In genomic region chr1:153668672-153669071, GRCh38 we compare ENCODE assay signal across 8 cellular contexts. TPM values are rescaled to one million over a fixed set of nuclear protein-coding genes. Genes with fewer than 3 reads are reported as not detected.
DNase-seq lines count a peak whose midpoint lies in the region; ATAC-seq and TF ChIP-seq lines count a peak whose summit lies in the region.
"Not testable (repeated sequence)": the region's sequence is repeated elsewhere in the genome, so short reads cannot be mapped to it uniquely, and the experiment has no call there.

No MANE protein-coding gene starts in this region.

- peak overlapping the region in 8 of 10 experiments; percentile 82 to 98 (median 92); a peak in 15 of 20 replicates for H3K4me3 ChIP-seq in BLaER1 treated with 17β-estradiol and CSF1 and Interleukin-3, amounts not matched to agents 10 nM and 100 nM
- not testable (repeated sequence) for H3K4me3 ChIP-seq in HCT116 (replicated peaks in 1 of 2; ENCODE audit: low read depth in 1 of 2, low read length in 2 of 2)
- H3K4me3 ChIP-seq in OCI-LY7 (ENCODE audit: low read depth, low read length, poor library complexity, severe bottlenecking), result peak overlapping the region; percentile 97
- peak overlapping the region; percentile 82 for H3K4me3 ChIP-seq in neural progenitor cell

- TF ChIP-seq CTCF in HCT116 (IDR thresholded peaks at IDR 0.05 in 2 of 3, conservative IDR thresholded peaks at IDR 0.05 in 1 of 3; ENCODE audit: borderline replicate concordance in 1 of 3, insufficient read depth in 1 of 3, low read depth in 2 of 3, low read length in 2 of 3); OCI-LY7 (conservative IDR thresholded peaks at IDR 0.05; ENCODE audit: low read length); brain (conservative IDR thresholded peaks at IDR 0.05); neural progenitor cell (IDR thresholded peaks at IDR 0.05): not testable (repeated sequence)

- H3K79me2 ChIP-seq in HCT116 (ENCODE audit: insufficient read depth, low read length) (peaks cover 67% of the 10 kb centered on the region), OCI-LY7 (ENCODE audit: insufficient read depth, low read depth, low read length) (peaks cover 42% of the 10 kb centered on the region), neural progenitor cell (ENCODE audit: low read depth) (peaks cover 46% of the 10 kb centered on the region)

- peaks cover 58% of the 10 kb centered on the region for H3K36me3 Mint-ChIP-seq in activated CD8-positive, alpha-beta memory T cell treated with anti-CD3 and anti-CD28 coated beads, Interleukin-2, amount 10 ng/mL, durations not matched to agents 7 days and 5 days
- not testable (repeated sequence) for H3K36me3 Mint-ChIP-seq in brain; stimulated activated naive CD8-positive, alpha-beta T cell treated with anti-CD3 and anti-CD28 coated beads, Interleukin-15, Interleukin-2, amounts not matched to agents 100 ng/mL and 50 ng/mL, for 24 hours (ENCODE audit: low read depth)
- peaks cover 37% of the 10 kb centered on the region for H3K36me3 Mint-ChIP-seq in neural progenitor cell

- not testable (repeated sequence) for H2AFZ ChIP-seq in HCT116 (ENCODE audit: low read depth, low read length, poor library complexity, severe bottlenecking); OCI-LY7 (ENCODE audit: low read length); neural progenitor cell (replicated peaks)

- ATAC-seq in HCT116; activated CD8-positive, alpha-beta memory T cell treated with anti-CD3 and anti-CD28 coated beads, Interleukin-2, amount 10 ng/mL, durations not matched to agents 7 days and 5 days; Right ventricle myocardium superior (ENCODE audit: poor library complexity): not testable (repeated sequence)

- H3K4me1 Mint-ChIP-seq in activated CD8-positive, alpha-beta memory T cell treated with anti-CD3 and anti-CD28 coated beads, Interleukin-2, amount 10 ng/mL, durations not matched to agents 7 days and 5 days, result peaks cover 34% of the 10 kb centered on the region
- not testable (repeated sequence) for H3K4me1 Mint-ChIP-seq in brain
- H3K4me1 Mint-ChIP-seq in neural progenitor cell, result peaks cover 19% of the 10 kb centered on the region
- H3K4me1 Mint-ChIP-seq in stimulated activated naive CD8-positive, alpha-beta T cell treated with anti-CD3 and anti-CD28 coated beads, Interleukin-15, Interleukin-2, amounts not matched to agents 100 ng/mL and 50 ng/mL, for 24 hours (ENCODE audit: low read depth), result peaks cover 37% of the 10 kb centered on the region

- not testable (repeated sequence) for H3K9me3 Mint-ChIP-seq in activated CD8-positive, alpha-beta memory T cell treated with anti-CD3 and anti-CD28 coated beads, Interleukin-2, amount 10 ng/mL, durations not matched to agents 7 days and 5 days (ENCODE audit: low read depth); brain; neural progenitor cell; stimulated activated naive CD8-positive, alpha-beta T cell treated with anti-CD3 and anti-CD28 coated beads, Interleukin-15, Interleukin-2, amounts not matched to agents 100 ng/mL and 50 ng/mL, for 24 hours

- peaks cover 18 to 50% (median 27%) of the 10 kb centered on the region in 10 experiments for H3K4me1 ChIP-seq in BLaER1 treated with 17β-estradiol and CSF1 and Interleukin-3, amounts not matched to agents 10 nM and 100 nM
- peaks cover 10 to 24% of the 10 kb centered on the region in 2 experiments for H3K4me1 ChIP-seq in HCT116 (ENCODE audit: control insufficient read depth in 1 of 2, insufficient read depth in 2 of 2, low read length in 2 of 2)
- H3K4me1 ChIP-seq in OCI-LY7 (ENCODE audit: insufficient read depth, low read length, poor library complexity, severe bottlenecking), result peaks cover 28% of the 10 kb centered on the region
- peaks cover 11% of the 10 kb centered on the region for H3K4me1 ChIP-seq in neural progenitor cell

- not testable (repeated sequence) for BruUV-seq in HCT116 (replicated peaks; lab: Mats Ljungman, UMichigan); OCI-LY7 (replicated peaks; lab: Mats Ljungman, UMichigan)

- peak overlapping the region; percentile 90 to 100 (median 94) for H3K4me2 ChIP-seq in BLaER1 treated with 17β-estradiol and CSF1 and Interleukin-3, amounts not matched to agents 10 nM and 100 nM
- H3K4me2 ChIP-seq in HCT116 (ENCODE audit: low read length) (peak overlapping the region; percentile 91; the same call in 1 of the 2 replicates), OCI-LY7 (ENCODE audit: low read length) (peak overlapping the region; percentile 77)
- H3K4me2 ChIP-seq in neural progenitor cell, result not testable (repeated sequence)

- RAD21 ChIA-PET in HCT116 (lab: Charles Lee; ENCODE audit: low non-redundant PET in 1 of 2, low total read pairs in 2 of 2, uncharacterized antibody in 2 of 2, unreplicated experiment in 2 of 2), result not testable (repeated sequence)

- H3K27ac Mint-ChIP-seq in activated CD8-positive, alpha-beta memory T cell treated with anti-CD3 and anti-CD28 coated beads, Interleukin-2, amount 10 ng/mL, durations not matched to agents 7 days and 5 days, result peak overlapping the region; percentile 7
- H3K27ac Mint-ChIP-seq in brain, result peak overlapping the region in 1 of 5 experiments; percentile 78
- H3K27ac Mint-ChIP-seq in neural progenitor cell, result not testable (repeated sequence)
- H3K27ac Mint-ChIP-seq in stimulated activated naive CD8-positive, alpha-beta T cell treated with anti-CD3 and anti-CD28 coated beads, Interleukin-15, Interleukin-2, amounts not matched to agents 100 ng/mL and 50 ng/mL, for 24 hours, result peak overlapping the region; percentile 82

- H3K27ac ChIP-seq in BLaER1 treated with 17β-estradiol and CSF1 and Interleukin-3, amounts not matched to agents 10 nM and 100 nM; HCT116 (ENCODE audit: low read depth, low read length); OCI-LY7 (ENCODE audit: low read depth, low read length, poor library complexity, severe bottlenecking); neural progenitor cell: not testable (repeated sequence)

- not testable (repeated sequence) for H3K9me2 ChIP-seq in HCT116 (ENCODE audit: insufficient read depth); OCI-LY7 (ENCODE audit: insufficient read depth, low read length)

- POLR2A ChIA-PET in HCT116 (lab: Charles Lee) (interaction anchor here (0.7 to 1.6 kb wide), 2 partner anchors 10 to 34 kb away, joined by 3 read pairs; no protein-coding TSS in a partner anchor), OCI-LY7 (lab: Charles Lee) (interaction anchor here (0.7 to 1.0 kb wide), 2 partner anchors 9 to 44 kb away, joined by 3 to 4 read pairs; no protein-coding TSS in a partner anchor)

- H3K9ac ChIP-seq in BLaER1 treated with 17β-estradiol and CSF1 and Interleukin-3, amounts not matched to agents 10 nM and 100 nM, result peak overlapping the region in 10 of 11 experiments; percentile 38 to 98 (median 94); a peak in 14 of 22 replicates
- H3K9ac ChIP-seq in HCT116 (ENCODE audit: low read length); neural progenitor cell: not testable (repeated sequence)

- CTCF ChIA-PET in HCT116 (lab: Charles Lee); OCI-LY7 (lab: Charles Lee; ENCODE audit: unreplicated experiment): not testable (repeated sequence)
- CTCF ChIA-PET in activated CD8-positive, alpha-beta memory T cell treated with anti-CD3 and anti-CD28 coated beads, Interleukin-2, amount 10 ng/mL, durations not matched to agents 7 days and 5 days (lab: Charles Lee), result interaction anchor here (3.5 kb wide), 1 partner anchor 10 kb away, joined by 13 read pairs; the partner anchor contains the start of gene SNAPIN

- not testable (repeated sequence) for H3K27me3 Mint-ChIP-seq in activated CD8-positive, alpha-beta memory T cell treated with anti-CD3 and anti-CD28 coated beads, Interleukin-2, amount 10 ng/mL, durations not matched to agents 7 days and 5 days; brain; neural progenitor cell (ENCODE audit: insufficient read depth, low read depth); stimulated activated naive CD8-positive, alpha-beta T cell treated with anti-CD3 and anti-CD28 coated beads, Interleukin-15, Interleukin-2, amounts not matched to agents 100 ng/mL and 50 ng/mL, for 24 hours

- peaks cover 64% of the 10 kb centered on the region for H3F3A ChIP-seq in neural progenitor cell (ENCODE audit: low read depth)

- DNase-seq in HCT116 (ENCODE audit: low read depth, low spot score); OCI-LY7 (ENCODE audit: low spot score); activated CD8-positive, alpha-beta memory T cell treated with anti-CD3 and anti-CD28 coated beads, Interleukin-2, amount 10 ng/mL, durations not matched to agents 7 days and 5 days; neural progenitor cell (ENCODE audit: low spot score): not testable (repeated sequence)
- peak; percentile 26 for DNase-seq in Right ventricle myocardium superior

- TF ChIP-seq POLR2A in HCT116 (IDR thresholded peaks at IDR 0.05; ENCODE audit: borderline replicate concordance, extremely low read depth, insufficient read depth, insufficient read length), result not testable (repeated sequence)

- TF ChIP-seq RAD21 in HCT116 (IDR thresholded peaks at IDR 0.05; ENCODE audit: low read depth), result not testable (repeated sequence)

- not testable (repeated sequence) for H3K27me3 ChIP-seq in BLaER1 treated with 17β-estradiol and CSF1 and Interleukin-3, amounts not matched to agents 10 nM and 100 nM; HCT116 (ENCODE audit: insufficient read depth, low read length); neural progenitor cell

- H3K36me3 ChIP-seq in BLaER1 treated with 17β-estradiol and CSF1 and Interleukin-3, amounts not matched to agents 10 nM and 100 nM, result peaks cover 60 to 66% (median 65%) of the 10 kb centered on the region in 11 experiments
- H3K36me3 ChIP-seq in HCT116 (ENCODE audit: control insufficient read depth in 1 of 2, insufficient read depth in 2 of 2, low read length in 2 of 2), result peaks cover 51 to 63% of the 10 kb centered on the region in 2 experiments
- H3K36me3 ChIP-seq in OCI-LY7 (ENCODE audit: insufficient read depth, low read length), result peaks cover 70% of the 10 kb centered on the region
- peaks cover 39% of the 10 kb centered on the region for H3K36me3 ChIP-seq in neural progenitor cell

- peak overlapping the region; percentile 31 for H3K4me3 Mint-ChIP-seq in activated CD8-positive, alpha-beta memory T cell treated with anti-CD3 and anti-CD28 coated beads, Interleukin-2, amount 10 ng/mL, durations not matched to agents 7 days and 5 days
- H3K4me3 Mint-ChIP-seq in brain (peak overlapping the region in 4 of 5 experiments; percentile 76 to 90 (median 78)), neural progenitor cell (peak overlapping the region; percentile 79)
- H3K4me3 Mint-ChIP-seq in stimulated activated naive CD8-positive, alpha-beta T cell treated with anti-CD3 and anti-CD28 coated beads, Interleukin-15, Interleukin-2, amounts not matched to agents 100 ng/mL and 50 ng/mL, for 24 hours, result not testable (repeated sequence)

- intact Hi-C loops in HCT116 (cut with micrococcal nuclease); OCI-LY7 (cut with micrococcal nuclease; ENCODE audit: unreplicated experiment): not testable (repeated sequence)
- intact Hi-C loops in Right ventricle myocardium superior (cut with DNase I), result loop anchor here (10.0 kb wide), 1 partner anchor 94 kb away; no protein-coding TSS in a partner anchor

- H4K20me1 ChIP-seq in BLaER1 treated with 17β-estradiol and CSF1 and Interleukin-3, amounts not matched to agents 10 nM and 100 nM, result peaks cover 0 to 67% (median 57%) of the 10 kb centered on the region in 11 experiments; a peak in 17 of 22 replicates
- not testable (repeated sequence) for H4K20me1 ChIP-seq in HCT116 (ENCODE audit: insufficient read depth); OCI-LY7 (ENCODE audit: insufficient read depth, low read length)
- peaks cover 19% of the 10 kb centered on the region for H4K20me1 ChIP-seq in neural progenitor cell (ENCODE audit: low read depth)

- H3K9me3 ChIP-seq in BLaER1 treated with 17β-estradiol and CSF1 and Interleukin-3, amounts not matched to agents 10 nM and 100 nM (replicated peaks in 1 of 11); HCT116 (ENCODE audit: control insufficient read depth in 1 of 2, insufficient read depth in 1 of 2, low read depth in 1 of 2, low read length in 2 of 2); OCI-LY7 (ENCODE audit: low read length); neural progenitor cell (ENCODE audit: low read depth): not testable (repeated sequence)

RNA-seq across cellular contexts. Expression of gene ILF2, which starts 2.1 kb away (rescaled TPM):
- 335 TPM for total RNA-seq in HCT116 (2021; ENCODE audit: unreplicated experiment)
- polyA plus RNA-seq in HCT116 (2012), result 267 and 324 TPM in 2 replicates
- total RNA-seq in OCI-LY7 (2014; rRNA removed; shearing (Covaris generic)), result 287 and 300 TPM in 2 replicates
- total RNA-seq in OCI-LY7 (2022), result 319 and 334 TPM in 2 replicates
- total RNA-seq in activated CD8-positive, alpha-beta memory T cell treated with anti-CD3 and anti-CD28 coated beads, Interleukin-2, amount 10 ng/mL, durations not matched to agents 7 days and 5 days, result 100 to 1,000 TPM; 193 to 260 TPM
- polyA plus RNA-seq in brain (ENCODE audit: insufficient read depth, low read depth, low replicate concordance), result 373 TPM
- 55.3 TPM for total RNA-seq in Right ventricle myocardium superior
- total RNA-seq in neural progenitor cell (ENCODE audit: low replicate concordance), result 474 and 475 TPM in 2 replicates

RNA-seq across cellular contexts. Expression of gene NPR1, which starts 9.8 kb away (rescaled TPM):
- 0.07 TPM for total RNA-seq in HCT116 (2021; ENCODE audit: unreplicated experiment)
- 0.01 TPM in 1 of 2 replicates, not detected in the other for polyA plus RNA-seq in HCT116 (2012)
- total RNA-seq in OCI-LY7 (2014; rRNA removed; shearing (Covaris generic)), result 0.03 TPM in 1 of 2 replicates, not detected in the other
- total RNA-seq in OCI-LY7 (2022), result not detected in 2 replicates
- under 1 TPM in 1 of 2 experiments, not detected in 1; 0.05 TPM for total RNA-seq in activated CD8-positive, alpha-beta memory T cell treated with anti-CD3 and anti-CD28 coated beads, Interleukin-2, amount 10 ng/mL, durations not matched to agents 7 days and 5 days
- polyA plus RNA-seq in brain (ENCODE audit: insufficient read depth, low read depth, low replicate concordance), result 1.8 TPM
- 10.0 TPM for total RNA-seq in Right ventricle myocardium superior
- total RNA-seq in neural progenitor cell (ENCODE audit: low replicate concordance), result 0.19 and 0.84 TPM in 2 replicates

RNA-seq across cellular contexts. Expression of gene SNAPIN, which starts 10.2 kb away (rescaled TPM):
- total RNA-seq in HCT116 (2021; ENCODE audit: unreplicated experiment) (39.1 TPM), OCI-LY7 (2022) (31.1 and 33.7 TPM in 2 replicates), Right ventricle myocardium superior (57.2 TPM), neural progenitor cell (ENCODE audit: low replicate concordance) (50.1 and 52.4 TPM in 2 replicates)
- polyA plus RNA-seq in HCT116 (2012), result 25.9 and 36.2 TPM in 2 replicates
- 33.2 and 44.5 TPM in 2 replicates for total RNA-seq in OCI-LY7 (2014; rRNA removed; shearing (Covaris generic))
- 10 to 100 TPM; 30.7 to 34.2 TPM for total RNA-seq in activated CD8-positive, alpha-beta memory T cell treated with anti-CD3 and anti-CD28 coated beads, Interleukin-2, amount 10 ng/mL, durations not matched to agents 7 days and 5 days
- polyA plus RNA-seq in brain (ENCODE audit: insufficient read depth, low read depth, low replicate concordance), result 72.3 TPM

RNA-seq across cellular contexts. Expression of gene CHTOP, which starts 34.8 kb away (rescaled TPM):
- total RNA-seq in HCT116 (2021; ENCODE audit: unreplicated experiment) (110 TPM), OCI-LY7 (2022) (106 and 107 TPM in 2 replicates), Right ventricle myocardium superior (68.1 TPM), neural progenitor cell (ENCODE audit: low replicate concordance) (96.1 and 104 TPM in 2 replicates)
- 86.3 and 88.6 TPM in 2 replicates for polyA plus RNA-seq in HCT116 (2012)
- total RNA-seq in OCI-LY7 (2014; rRNA removed; shearing (Covaris generic)), result 70.9 and 85.3 TPM in 2 replicates
- 10 to 100 TPM; 83.8 to 89.1 TPM for total RNA-seq in activated CD8-positive, alpha-beta memory T cell treated with anti-CD3 and anti-CD28 coated beads, Interleukin-2, amount 10 ng/mL, durations not matched to agents 7 days and 5 days
- 85.1 TPM for polyA plus RNA-seq in brain (ENCODE audit: insufficient read depth, low read depth, low replicate concordance)

RNA-seq across cellular contexts. Expression of gene S100A1, which starts 40.4 kb away (rescaled TPM):
- total RNA-seq in HCT116 (2021; ENCODE audit: unreplicated experiment) (0.30 TPM), OCI-LY7 (2022) (not detected in 2 replicates), Right ventricle myocardium superior (2,267 TPM), neural progenitor cell (ENCODE audit: low replicate concordance) (0.74 TPM in 1 of 2 replicates, not detected in the other)
- polyA plus RNA-seq in HCT116 (2012), result 1.8 and 2.1 TPM in 2 replicates
- total RNA-seq in OCI-LY7 (2014; rRNA removed; shearing (Covaris generic)), result not detected in 2 replicates
- total RNA-seq in activated CD8-positive, alpha-beta memory T cell treated with anti-CD3 and anti-CD28 coated beads, Interleukin-2, amount 10 ng/mL, durations not matched to agents 7 days and 5 days, result not detected
- polyA plus RNA-seq in brain (ENCODE audit: insufficient read depth, low read depth, low replicate concordance), result 570 TPM
